Comparison of ENCODE assay signal across 9 cellular contexts in the genomic region with DNA sequence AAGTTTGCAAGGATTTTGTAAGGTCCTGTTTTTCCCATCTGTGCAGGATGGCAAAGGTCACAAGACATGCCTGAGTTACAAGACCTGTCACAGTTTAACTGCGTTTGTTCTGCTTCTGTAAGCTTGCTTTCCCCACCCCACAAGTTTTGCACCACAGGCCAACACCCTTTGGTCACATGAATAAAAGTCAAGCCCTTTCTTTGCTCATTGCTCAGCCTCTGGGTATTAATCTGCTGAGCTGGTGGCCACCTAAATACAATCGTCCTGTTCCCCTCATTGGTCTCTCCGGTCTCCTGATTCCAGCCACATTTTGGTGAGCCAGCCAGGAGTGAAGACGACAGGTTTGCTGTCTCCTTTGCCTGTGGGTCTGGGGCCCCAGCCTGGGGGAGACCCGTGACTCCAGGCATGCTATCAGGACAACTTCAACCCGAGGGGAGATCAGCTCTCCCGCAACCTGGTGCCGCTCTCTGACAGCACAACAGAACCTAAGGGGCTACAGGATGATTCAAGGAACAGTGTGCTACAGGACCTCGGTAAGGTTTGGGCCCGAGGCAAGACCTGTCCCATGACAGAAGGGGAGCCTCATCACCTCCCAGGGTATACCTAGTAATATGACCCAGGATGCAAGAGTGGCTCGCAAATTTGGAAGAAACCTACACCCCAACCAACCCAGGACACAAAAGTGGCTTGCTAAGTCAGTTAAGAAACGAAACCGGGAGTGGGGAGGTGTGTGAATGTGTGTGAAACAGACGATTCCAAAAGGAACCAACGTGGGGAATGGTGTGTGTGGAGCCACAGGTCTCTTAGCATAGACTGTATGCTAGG.
DNase-seq lines count a peak whose midpoint lies in the region; TF ChIP-seq lines count a peak whose summit lies in the region.
"Had no signal": no experiment of that assay in that cellular context is flagged by ENCODE, and none has a peak within 500 bp of the region (broad histone marks: within the 10 kb centered on the region; RNA-seq: fewer than 3 reads in every experiment).

No MANE protein-coding gene starts in this region.

- peaks cover 9% of the 10 kb centered on the region for H3K4me1 ChIP-seq in left ventricle myocardium inferior

- intact Hi-C loops in left ventricle myocardium inferior (cut with micrococcal nuclease) = no loop called here

- H3K27me3 Mint-ChIP-seq in HFFc6 (ENCODE audit: insufficient read depth) = no peaks in the 10 kb centered on the region; the same call in 1 of the 2 replicates
- H3K27me3 Mint-ChIP-seq: brain had no signal

- H3K27ac Mint-ChIP-seq in HFFc6 = peak overlapping the region; percentile 80

- H3K9me3 Mint-ChIP-seq in HFFc6 = no peaks in the 10 kb centered on the region
- H3K9me3 Mint-ChIP-seq: brain had no signal

- H3K27me3 ChIP-seq in left ventricle myocardium inferior (ENCODE audit: low read depth) = no peaks in the 10 kb centered on the region

- peaks cover 25% of the 10 kb centered on the region for H3K4me1 Mint-ChIP-seq in HFFc6 (ENCODE audit: low read depth)
- H3K4me1 Mint-ChIP-seq: brain had no signal

- H3K27ac ChIP-seq in VCaP (peak overlapping the region; percentile 95), left ventricle myocardium inferior (replicated peaks) (peak overlapping the region; percentile 82), coronary artery (no peak overlapping the region)

- DNase-seq in AG20443 (ENCODE audit: low spot score) = peak; percentile 12
- no peak for DNase-seq in HFFc6
- DNase-seq in left ventricle myocardium inferior = no peak
- no peak for DNase-seq in coronary artery (ENCODE audit: low spot score)
- no peak for DNase-seq in NCI-H446 (lab: John Stamatoyannopoulos, UW)
- DNase-seq in NCI-H82 (lab: John Stamatoyannopoulos, UW) = no peak
- DNase-seq in SHP77 (lab: John Stamatoyannopoulos, UW) = no peak

- H3K36me3 ChIP-seq in left ventricle myocardium inferior = no peaks in the 10 kb centered on the region

- peak overlapping the region; percentile 92 for H3K4me3 Mint-ChIP-seq in HFFc6

- no peaks in the 10 kb centered on the region for H3K9me3 ChIP-seq in left ventricle myocardium inferior (replicated peaks)

- H3K4me3 ChIP-seq in left ventricle myocardium inferior (peak overlapping the region; percentile 63), coronary artery (no peak overlapping the region)

- no peaks in the 10 kb centered on the region for H3K36me3 Mint-ChIP-seq in HFFc6 (ENCODE audit: low read depth)
- H3K36me3 Mint-ChIP-seq: brain had no signal

- no peak for TF ChIP-seq CTCF in HFFc6 (IDR thresholded peaks at IDR 0.05)
- no peak for TF ChIP-seq CTCF in VCaP (conservative IDR thresholded peaks at IDR 0.05)
- TF ChIP-seq CTCF in left ventricle myocardium inferior (IDR thresholded peaks at IDR 0.05; ENCODE audit: borderline replicate concordance) = no peak
- TF ChIP-seq CTCF in coronary artery (IDR thresholded peaks at IDR 0.05) = no peak

Comparison
In these comparisons a context has a peak if more than half of its experiments do, and no peak if none do; other contexts are left out.
1. H3K27ac ChIP-seq: peak in VCaP (single experiment) and left ventricle myocardium inferior (single experiment); none in coronary artery (0 of 2).